Comparison of ENCODE assay signal across 29 cellular contexts in the genomic region with DNA sequence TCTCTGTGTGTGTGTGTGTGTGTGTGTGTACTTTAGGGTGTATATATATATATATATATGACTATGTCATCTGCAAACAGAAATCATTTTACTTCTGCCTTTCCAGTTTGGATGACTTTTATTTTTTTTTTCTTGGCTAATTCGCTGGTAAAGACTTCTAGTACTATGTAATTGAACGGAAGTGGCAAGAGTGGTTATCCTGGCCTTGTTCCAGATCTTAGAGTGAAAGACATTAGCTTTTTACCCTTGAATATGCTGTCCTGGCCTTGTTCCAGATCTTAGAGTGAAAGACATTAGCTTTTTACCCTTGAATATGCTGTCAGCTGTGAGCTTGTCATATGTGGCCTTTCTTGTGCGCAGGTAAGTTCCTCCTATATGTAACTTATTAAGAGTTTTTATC.
DNase-seq lines count a peak whose midpoint lies in the region; ATAC-seq and TF ChIP-seq lines count a peak whose summit lies in the region.
"Had no signal": no experiment of that assay in that cellular context is flagged by ENCODE, and none has a peak within 500 bp of the region (broad histone marks: within the 10 kb centered on the region; RNA-seq: fewer than 3 reads in every experiment).

No MANE protein-coding gene starts in this region.

- peaks cover 15% of the 10 kb centered on the region for H3K36me3 Mint-ChIP-seq in nephron progenitor cell (ENCODE audit: low read depth)
- H3K36me3 Mint-ChIP-seq: activated naive CD8-positive, alpha-beta T cell; CD4-positive, alpha-beta memory T cell had no signal

- no peak overlapping the region for H3K4me3 Mint-ChIP-seq in nephron progenitor cell
- H3K4me3 Mint-ChIP-seq: activated naive CD8-positive, alpha-beta T cell; activated T-helper 17 cell treated with anti-CD3 and anti-CD28 coated beads, Interleukin-2, amount 50 U/mL, for 72 hours; CD4-positive, alpha-beta memory T cell; HFFc6; T-helper 17 cell had no signal

- peaks cover 14% of the 10 kb centered on the region for H3K27me3 Mint-ChIP-seq in nephron progenitor cell (ENCODE audit: low read depth, poor library complexity)
- H3K27me3 Mint-ChIP-seq: activated naive CD8-positive, alpha-beta T cell; activated T-helper 17 cell treated with anti-CD3 and anti-CD28 coated beads, Interleukin-2, amount 50 U/mL, for 72 hours; CD4-positive, alpha-beta memory T cell; T-helper 17 cell had no signal

- in situ Hi-C loops in KBM-7 (cut with MboI; ENCODE audit: low pct_unique_long_range_greater_than_20kb, low sequenced_read_pairs): no loop called here
- in situ Hi-C loops in astrocyte of the cerebellum (cut with HindIII; ENCODE audit: low sequenced_read_pairs): loop anchor here (10.0 kb wide), 1 partner anchor 158 kb away; no protein-coding TSS in a partner anchor

- ATAC-seq in HG02610 (IDR thresholded peaks at IDR 0.05; ENCODE audit: unreplicated experiment) (no peak), GM18873 (IDR thresholded peaks at IDR 0.05; ENCODE audit: low FRiP score, unreplicated experiment) (no peak)
- ATAC-seq: activated T-helper 17 cell treated with anti-CD3 and anti-CD28 coated beads, Interleukin-2, amount 50 U/mL, for 72 hours; body of pancreas; HepG2; Panc1; T-helper 17 cell had no signal

- H3K4me3 ChIP-seq in astrocyte of the cerebellum (ENCODE audit: low read depth, low read length): no peak overlapping the region
- H3K4me3 ChIP-seq: body of pancreas, esophagus muscularis mucosa, smooth muscle cell, testis had no signal

- peaks cover 32% of the 10 kb centered on the region for H3K9me3 Mint-ChIP-seq in nephron progenitor cell
- H3K9me3 Mint-ChIP-seq: HFFc6 had no signal

- DNase-seq in DMS 273 (lab: John Stamatoyannopoulos, UW; ENCODE audit: unreplicated experiment) (peak; percentile 3), DMS 273 treated with DMSO at 0.1 percent for 48 hours (lab: John Stamatoyannopoulos, UW) (no peak), KBM-7 (peak; percentile 16), astrocyte of the cerebellum (ENCODE audit: low read depth) (peak; percentile 9), nephron progenitor cell (no peak), midbrain (lab: John Stamatoyannopoulos, UW) (no peak)
- DNase-seq: activated CD8-positive, alpha-beta memory T cell treated with anti-CD3 and anti-CD28 coated beads, Interleukin-2, amount 50 U/mL, for 4 hours; body of pancreas; CD4-positive, alpha-beta memory T cell; effector CD8-positive, alpha-beta T cell; HFFc6; mammary epithelial cell; MM.1S; NCI-H187 treated with DMSO at 0.1 percent for 48 hours; NCI-H2227 treated with DMSO at 0.1 percent for 48 hours; NCI-H82; nucleus accumbens; stimulated activated naive CD4-positive, alpha-beta T cell; T-helper 17 cell; testis; WERI-Rb-1 had no signal

- peak overlapping the region; percentile 24 for H3K27ac Mint-ChIP-seq in nephron progenitor cell
- H3K27ac Mint-ChIP-seq: activated naive CD8-positive, alpha-beta T cell; activated T-helper 17 cell treated with anti-CD3 and anti-CD28 coated beads, Interleukin-2, amount 50 U/mL, for 72 hours; CD4-positive, alpha-beta memory T cell; HFFc6; T-helper 17 cell had no signal

- H3K4me1 Mint-ChIP-seq in nephron progenitor cell: peaks cover 4% of the 10 kb centered on the region
- H3K4me1 Mint-ChIP-seq: activated T-helper 17 cell treated with anti-CD3 and anti-CD28 coated beads, Interleukin-2, amount 50 U/mL, for 72 hours; CD4-positive, alpha-beta memory T cell; T-helper 17 cell had no signal

- TF ChIP-seq CTCF in astrocyte of the cerebellum (IDR thresholded peaks at IDR 0.05; ENCODE audit: low read depth, low read length, missing control alignments) (no peak), nephron progenitor cell (IDR thresholded peaks at IDR 0.05) (no peak)

Comparison
In these comparisons a context has a peak if more than half of its experiments do, and no peak if none do; other contexts are left out.
1. DNase-seq: peak in DMS 273 (single experiment), KBM-7 (single experiment) and astrocyte of the cerebellum (single experiment); none in DMS 273 treated with DMSO at 0.1 percent for 48 hours (single experiment), nephron progenitor cell (single experiment) and midbrain (single experiment).